Comparison of ENCODE assay signal across 32 cellular contexts in the genomic region with DNA sequence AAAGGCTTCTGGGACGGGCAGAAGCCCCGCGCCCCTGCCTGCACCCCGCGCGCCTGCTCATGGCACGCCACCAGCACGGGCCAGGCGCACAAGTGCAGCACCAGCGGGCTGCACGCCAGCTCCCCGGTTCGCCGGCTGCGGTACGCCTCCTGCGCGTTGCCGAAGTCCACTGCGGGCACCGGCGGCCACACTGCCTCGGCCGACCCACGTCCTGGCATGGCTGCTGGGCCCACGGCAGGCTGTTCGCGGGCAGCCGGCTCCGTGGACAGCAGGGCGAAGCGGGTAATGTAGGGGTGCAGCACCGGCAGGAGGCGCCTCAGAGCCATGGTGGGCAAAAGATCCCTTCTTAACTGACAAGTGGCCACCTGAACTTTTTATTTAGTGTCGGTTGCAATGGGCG.
"Had no signal": no experiment of that assay in that cellular context is flagged by ENCODE, and none has a peak within 500 bp of the region (broad histone marks: within the 10 kb centered on the region; RNA-seq: fewer than 3 reads in every experiment).

No MANE protein-coding gene starts in this region.

- H3K27ac Mint-ChIP-seq: activated CD8-positive, alpha-beta T cell treated with anti-CD3 and anti-CD28 coated beads for 36 hours; activated naive CD8-positive, alpha-beta T cell treated with anti-CD3 and anti-CD28 coated beads, Interleukin-2, amount 50 U/mL, for 24 hours; activated T-helper 17 cell treated with anti-CD3 and anti-CD28 coated beads, Interleukin-2, amount 50 U/mL, for 72 hours; immature natural killer cell; naive thymus-derived CD4-positive, alpha-beta T cell; stimulated activated effector memory CD8-positive, alpha-beta T cell treated with anti-CD3 and anti-CD28 coated beads, Interleukin-12 subunit alpha, Interleukin-12 subunit beta, amount 100 ng/mL, for 72 hours; stimulated activated naive CD8-positive, alpha-beta T cell treated with anti-CD3 and anti-CD28 coated beads, Interleukin-15, Interleukin-2, amounts not matched to agents 100 ng/mL and 50 ng/mL, for 24 hours; T-helper 2 cell treated with Interferon-gamma antibody and Interleukin-4, amounts not matched to agents 5 μg/mL and 100 μg/mL, for 36 hours had no signal

- H3K27me3 ChIP-seq: heart left ventricle, pancreas, sigmoid colon, upper lobe of left lung had no signal

- H3K4me1 ChIP-seq: heart left ventricle, pancreas, prostate gland, sigmoid colon, upper lobe of left lung had no signal

- ATAC-seq: activated CD8-positive, alpha-beta T cell treated with anti-CD3 and anti-CD28 coated beads for 36 hours; activated naive CD8-positive, alpha-beta T cell treated with anti-CD3 and anti-CD28 coated beads, Interleukin-2, amount 50 U/mL, for 24 hours; activated T-cell treated with anti-CD3 and anti-CD28 coated beads, Interleukin-2, amount 50 U/mL, for 4 hours; activated T-helper 17 cell treated with anti-CD3 and anti-CD28 coated beads, Interleukin-2, amount 50 U/mL, for 72 hours; esophagus mucosa; heart left ventricle; left colon; naive thymus-derived CD4-positive, alpha-beta T cell; pancreas; stimulated activated effector memory CD8-positive, alpha-beta T cell treated with anti-CD3 and anti-CD28 coated beads, Interleukin-12 subunit alpha, Interleukin-12 subunit beta, amount 100 ng/mL, for 72 hours had no signal

- H3K9me3 Mint-ChIP-seq: activated CD8-positive, alpha-beta T cell treated with anti-CD3 and anti-CD28 coated beads for 36 hours; activated naive CD8-positive, alpha-beta T cell treated with anti-CD3 and anti-CD28 coated beads, Interleukin-2, amount 50 U/mL, for 24 hours; activated T-cell treated with anti-CD3 and anti-CD28 coated beads, Interleukin-2, amount 50 U/mL, for 4 hours; activated T-helper 17 cell treated with anti-CD3 and anti-CD28 coated beads, Interleukin-2, amount 50 U/mL, for 72 hours; immature natural killer cell; naive thymus-derived CD4-positive, alpha-beta T cell; stimulated activated effector memory CD8-positive, alpha-beta T cell treated with anti-CD3 and anti-CD28 coated beads, Interleukin-12 subunit alpha, Interleukin-12 subunit beta, amount 100 ng/mL, for 72 hours; stimulated activated naive CD8-positive, alpha-beta T cell treated with anti-CD3 and anti-CD28 coated beads, Interleukin-15, Interleukin-2, amounts not matched to agents 100 ng/mL and 50 ng/mL, for 24 hours; T-helper 2 cell treated with Interferon-gamma antibody and Interleukin-4, amounts not matched to agents 5 μg/mL and 100 μg/mL, for 36 hours had no signal

- FAIRE-seq: kidney, pancreas, small intestine, TTC549 had no signal

- H3K27me3 Mint-ChIP-seq: activated CD8-positive, alpha-beta T cell treated with anti-CD3 and anti-CD28 coated beads for 36 hours; activated naive CD8-positive, alpha-beta T cell treated with anti-CD3 and anti-CD28 coated beads, Interleukin-2, amount 50 U/mL, for 24 hours; activated T-helper 17 cell treated with anti-CD3 and anti-CD28 coated beads, Interleukin-2, amount 50 U/mL, for 72 hours; naive thymus-derived CD4-positive, alpha-beta T cell; stimulated activated naive CD8-positive, alpha-beta T cell treated with anti-CD3 and anti-CD28 coated beads, Interleukin-15, Interleukin-2, amounts not matched to agents 100 ng/mL and 50 ng/mL, for 24 hours had no signal

- H3K4me3 Mint-ChIP-seq: activated CD8-positive, alpha-beta T cell treated with anti-CD3 and anti-CD28 coated beads for 36 hours; activated naive CD8-positive, alpha-beta T cell treated with anti-CD3 and anti-CD28 coated beads, Interleukin-2, amount 50 U/mL, for 24 hours; activated T-cell treated with anti-CD3 and anti-CD28 coated beads, Interleukin-2, amount 50 U/mL, for 4 hours; activated T-helper 17 cell treated with anti-CD3 and anti-CD28 coated beads, Interleukin-2, amount 50 U/mL, for 72 hours; immature natural killer cell; naive thymus-derived CD4-positive, alpha-beta T cell; stimulated activated effector memory CD8-positive, alpha-beta T cell treated with anti-CD3 and anti-CD28 coated beads, Interleukin-12 subunit alpha, Interleukin-12 subunit beta, amount 100 ng/mL, for 72 hours; stimulated activated naive CD8-positive, alpha-beta T cell treated with anti-CD3 and anti-CD28 coated beads, Interleukin-15, Interleukin-2, amounts not matched to agents 100 ng/mL and 50 ng/mL, for 24 hours; T-helper 2 cell treated with Interferon-gamma antibody and Interleukin-4, amounts not matched to agents 5 μg/mL and 100 μg/mL, for 36 hours had no signal

- DNase-seq: activated CD4-positive, alpha-beta T cell treated with anti-CD3 and anti-CD28 coated beads, Interleukin-2, amount 50 U/mL, for 1 hour; activated CD4-positive, CD25-positive, alpha-beta regulatory T cell treated with anti-CD3 and anti-CD28 coated beads, Interleukin-2, amount 50 U/mL, for 72 hours; activated CD8-positive, alpha-beta T cell treated with anti-CD3 and anti-CD28 coated beads for 36 hours; activated gamma-delta T cell treated with Interleukin-2 at 50 U/mL for 16 hours; activated naive CD4-positive, alpha-beta T cell treated with anti-CD3 and anti-CD28 coated beads, Interleukin-2, amount 50 U/mL, for 16 hours; activated naive CD8-positive, alpha-beta T cell treated with anti-CD3 and anti-CD28 coated beads, Interleukin-2, amount 50 U/mL, for 24 hours; activated T-cell treated with anti-CD3 and anti-CD28 coated beads, Interleukin-2, amount 50 U/mL, for 4 hours; amygdala; central memory CD4-positive, alpha-beta T cell; foreskin fibroblast; heart left ventricle; immature natural killer cell; kidney; left colon; midbrain; naive thymus-derived CD4-positive, alpha-beta T cell; nucleus accumbens; retina; sigmoid colon; small intestine; stimulated activated CD4-positive, alpha-beta T cell treated with anti-CD3 and anti-CD28 coated beads, Interleukin-4, amount 100 ng/mL, for 24 hours; T-helper 1 cell had no signal

- H3K9me3 ChIP-seq: heart left ventricle, pancreas, prostate gland, sigmoid colon, upper lobe of left lung had no signal

- H3K4me3 ChIP-seq: heart left ventricle, pancreas, prostate gland, sigmoid colon, upper lobe of left lung had no signal

- H3K36me3 ChIP-seq: prostate gland had no signal

- H3K4me1 Mint-ChIP-seq: activated naive CD8-positive, alpha-beta T cell treated with anti-CD3 and anti-CD28 coated beads, Interleukin-2, amount 50 U/mL, for 24 hours; activated T-helper 17 cell treated with anti-CD3 and anti-CD28 coated beads, Interleukin-2, amount 50 U/mL, for 72 hours; immature natural killer cell; stimulated activated effector memory CD8-positive, alpha-beta T cell treated with anti-CD3 and anti-CD28 coated beads, Interleukin-12 subunit alpha, Interleukin-12 subunit beta, amount 100 ng/mL, for 72 hours had no signal

- H3K27ac ChIP-seq: heart left ventricle, pancreas, prostate gland, sigmoid colon, upper lobe of left lung, VCaP had no signal
